In genomic region chr1:24426738-24427468, GRCh38 we compare ENCODE assay signal across 18 cellular contexts. TPM values are rescaled to one million over a fixed set of nuclear protein-coding genes. Genes with fewer than 3 reads are reported as not detected.
DNase-seq lines count a peak whose midpoint lies in the region; ATAC-seq and TF ChIP-seq lines count a peak whose summit lies in the region.
"Had no signal": no experiment of that assay in that cellular context is flagged by ENCODE, and none has a peak within 500 bp of the region (broad histone marks: within the 10 kb centered on the region; RNA-seq: fewer than 3 reads in every experiment).

No MANE protein-coding gene starts in this region.

- DNase-seq in NCI-H2107 (lab: John Stamatoyannopoulos, UW) (peak; percentile 41), NCI-H2107 treated with DMSO at 0.1 percent for 48 hours (lab: John Stamatoyannopoulos, UW; ENCODE audit: unreplicated experiment) (no peak), NCI-H524 (lab: John Stamatoyannopoulos, UW) (peak; percentile 29 to 67), heart left ventricle (no peak), endodermal cell (no peak), AML-193 (lab: John Stamatoyannopoulos, UW) (no peak)
- DNase-seq in CD8-positive, alpha-beta T cell = no peak
- no peak for DNase-seq in effector memory CD8-positive, alpha-beta T cell
- DNase-seq: GDM1; H9; MV-4-11; NCI-H1694; NCI-H2171 treated with DMSO at 0.1 percent for 48 hours; NK-92 treated with Interleukin-12 subunit alpha and Interleukin-12 subunit beta, amount 100 ng/mL, for 24 hours; OCI-M1; RPMI8226 had no signal

- ATAC-seq in CD8-positive, alpha-beta T cell = no peak
- ATAC-seq in heart left ventricle = peak; percentile 23 to 40 (median 25)
- ATAC-seq in effector memory CD8-positive, alpha-beta T cell (replicated peaks) = no peak

- peaks cover 76% of the 10 kb centered on the region for H3K36me3 Mint-ChIP-seq in CD8-positive, alpha-beta T cell
- H3K36me3 Mint-ChIP-seq in effector memory CD8-positive, alpha-beta T cell (ENCODE audit: insufficient read depth) = peaks cover 8% of the 10 kb centered on the region
- no peaks in the 10 kb centered on the region for H3K36me3 Mint-ChIP-seq in endodermal cell (ENCODE audit: low read depth)

- peaks cover 11% of the 10 kb centered on the region for H3K4me1 ChIP-seq in CD8-positive, alpha-beta T cell (ENCODE audit: insufficient read depth, low read length)
- peaks cover 0 to 28% (median 13%) of the 10 kb centered on the region in 12 donors for H3K4me1 ChIP-seq in heart left ventricle
- peaks cover 5% of the 10 kb centered on the region for H3K4me1 ChIP-seq in endodermal cell (ENCODE audit: control insufficient read depth, insufficient read depth, low read length)
- H3K4me1 ChIP-seq: SJSA1 had no signal

- no peaks in the 10 kb centered on the region for H3K27me3 ChIP-seq in CD8-positive, alpha-beta T cell (ENCODE audit: insufficient read depth, low read length)
- H3K27me3 ChIP-seq in heart left ventricle (no peaks in the 10 kb centered on the region), endodermal cell (ENCODE audit: control insufficient read depth, insufficient read depth, low read length, poor library complexity, severe bottlenecking) (peaks cover 3% of the 10 kb centered on the region)
- H3K27me3 ChIP-seq: SJSA1 had no signal

- CTCF ChIA-PET in CD8-positive, alpha-beta T cell (lab: Charles Lee) = interaction anchor here (0.9 to 4.2 kb wide), 2 partner anchors 11 to 160 kb away, joined by 3 to 31 read pairs; partner anchors contain the start of gene NIPAL3

- 81 to 87% (median 85%) methylated on average over 7 of the region's 7 CpGs for WGBS in heart left ventricle, 4 donors
- 90 to 94% methylated on average over 7 of the region's 7 CpGs for WGBS in endodermal cell (ENCODE audit: insufficient coverage in 1 of 2, insufficient read length in 1 of 2), 2 experiments

- H3K27me3 Mint-ChIP-seq in CD8-positive, alpha-beta T cell (ENCODE audit: low read depth) = no peaks in the 10 kb centered on the region
- H3K27me3 Mint-ChIP-seq in effector memory CD8-positive, alpha-beta T cell = no peaks in the 10 kb centered on the region
- no peaks in the 10 kb centered on the region for H3K27me3 Mint-ChIP-seq in endodermal cell (ENCODE audit: insufficient read depth)

- no peak for TF ChIP-seq CTCF in CD8-positive, alpha-beta T cell (IDR thresholded peaks at IDR 0.05)
- no peak for TF ChIP-seq CTCF in heart left ventricle (IDR thresholded peaks at IDR 0.05)
- TF ChIP-seq CTCF in endodermal cell (conservative IDR thresholded peaks at IDR 0.05) = no peak

- H3K9ac ChIP-seq in endodermal cell (ENCODE audit: extremely low read depth, low read length, poor library complexity, severe bottlenecking) = no peak overlapping the region

- TF ChIP-seq POLR2A in heart left ventricle (IDR thresholded peaks at IDR 0.05) = no peak

- peak overlapping the region; percentile 13 for H3K27ac Mint-ChIP-seq in CD8-positive, alpha-beta T cell
- H3K27ac Mint-ChIP-seq in effector memory CD8-positive, alpha-beta T cell = no peak overlapping the region
- H3K27ac Mint-ChIP-seq in endodermal cell = no peak overlapping the region

- H3K36me3 ChIP-seq in CD8-positive, alpha-beta T cell (ENCODE audit: insufficient read depth, low read length) = peaks cover 20% of the 10 kb centered on the region
- H3K36me3 ChIP-seq in heart left ventricle = peaks cover 0 to 12% (median 5%) of the 10 kb centered on the region in 9 donors
- no peaks in the 10 kb centered on the region for H3K36me3 ChIP-seq in endodermal cell (ENCODE audit: control insufficient read depth, insufficient read depth, low read length)

- POLR2A ChIA-PET in CD8-positive, alpha-beta T cell (lab: Charles Lee) = no interaction called here

- H3K4me3 ChIP-seq in CD8-positive, alpha-beta T cell (ENCODE audit: low read depth, low read length) = no peak overlapping the region
- H3K4me3 ChIP-seq in heart left ventricle (no peak overlapping the region), endodermal cell (ENCODE audit: low read length) (no peak overlapping the region)
- H3K4me3 ChIP-seq: SJSA1 had no signal

- H3K4me3 Mint-ChIP-seq in CD8-positive, alpha-beta T cell = no peak overlapping the region
- H3K4me3 Mint-ChIP-seq in effector memory CD8-positive, alpha-beta T cell = no peak overlapping the region
- H3K4me3 Mint-ChIP-seq in endodermal cell = no peak overlapping the region
- H3K4me3 Mint-ChIP-seq: H9 had no signal

- intact Hi-C loops in CD8-positive, alpha-beta T cell (cut with DNase I, micrococcal nuclease) = no loop called here
- intact Hi-C loops in heart left ventricle (cut with DNase I) = loop anchor here in 2 of 10 donors (5.0 to 10.0 kb wide), 2 partner anchors 70 to 208 kb away; no protein-coding TSS in a partner anchor

- H3K27ac ChIP-seq in CD8-positive, alpha-beta T cell (ENCODE audit: low read depth, low read length) = no peak overlapping the region
- peak overlapping the region in 1 of 12 donors; percentile 25 for H3K27ac ChIP-seq in heart left ventricle
- H3K27ac ChIP-seq in endodermal cell (ENCODE audit: low read depth, low read length) = no peak overlapping the region
- H3K27ac ChIP-seq: C4-2B, SJSA1 had no signal

- peaks cover 66% of the 10 kb centered on the region for H3K4me1 Mint-ChIP-seq in CD8-positive, alpha-beta T cell (ENCODE audit: low read depth)
- H3K4me1 Mint-ChIP-seq in effector memory CD8-positive, alpha-beta T cell (ENCODE audit: low read depth in 2 of 2) = peaks cover 21 to 34% of the 10 kb centered on the region in 2 donors
- peaks cover 13% of the 10 kb centered on the region for H3K4me1 Mint-ChIP-seq in endodermal cell

- H3K9me3 ChIP-seq in CD8-positive, alpha-beta T cell (ENCODE audit: low read length) = no peaks in the 10 kb centered on the region
- H3K9me3 ChIP-seq in heart left ventricle (no peaks in the 10 kb centered on the region), endodermal cell (ENCODE audit: control insufficient read depth, low read length) (no peaks in the 10 kb centered on the region)
- H3K9me3 ChIP-seq: SJSA1 had no signal

- H3K9me3 Mint-ChIP-seq in CD8-positive, alpha-beta T cell = no peaks in the 10 kb centered on the region
- H3K9me3 Mint-ChIP-seq in effector memory CD8-positive, alpha-beta T cell = no peaks in the 10 kb centered on the region
- no peaks in the 10 kb centered on the region for H3K9me3 Mint-ChIP-seq in endodermal cell
- H3K9me3 Mint-ChIP-seq: H9 had no signal

RNA-seq across cellular contexts. Expression of gene NIPAL3, which starts 11.3 kb away (rescaled TPM):
- total RNA-seq in CD8-positive, alpha-beta T cell = 10 to 100 TPM; 22.3 to 22.7 TPM
- 10 to 100 TPM; 24.7 to 48.3 (median 29.7) TPM for total RNA-seq in heart left ventricle
- polyA plus RNA-seq in heart left ventricle = 10 to 100 TPM in 1 of 2 donors, 1 to 10 TPM in 1; 9.8 to 15.9 TPM
- 1 to 10 TPM; 4.7 to 5.5 TPM for total RNA-seq in endodermal cell
- 7.9 TPM for polyA plus RNA-seq in endodermal cell (2013, experiment 1 of 2)
- polyA plus RNA-seq in endodermal cell (2013, experiment 2 of 2) = 7.4 TPM

RNA-seq across cellular contexts. Expression of gene STPG1, which starts 13.3 kb away (rescaled TPM):
- 1 to 10 TPM; 2.0 to 2.4 TPM for total RNA-seq in CD8-positive, alpha-beta T cell
- total RNA-seq in heart left ventricle (1 to 10 TPM; 3.8 to 6.9 (median 4.8) TPM), endodermal cell (10 to 100 TPM; 16.6 to 16.9 TPM)
- 1 to 10 TPM; 4.5 to 5.2 TPM for polyA plus RNA-seq in heart left ventricle
- polyA plus RNA-seq in endodermal cell (2013, experiment 1 of 2) = 8.8 TPM
- polyA plus RNA-seq in endodermal cell (2013, experiment 2 of 2) = 9.5 TPM

Comparison
In these comparisons a context has a peak if more than half of its experiments do, and no peak if none do; other contexts are left out.
1. DNase-seq: peak in NCI-H2107 (single experiment) and NCI-H524 (2 of 2); none in NCI-H2107 treated with DMSO at 0.1 percent for 48 hours (single experiment), CD8-positive, alpha-beta T cell (0 of 7), heart left ventricle (0 of 5), effector memory CD8-positive, alpha-beta T cell (0 of 3), endodermal cell (single experiment) and AML-193 (0 of 2).
2. ATAC-seq: peak in heart left ventricle (4 of 4); none in CD8-positive, alpha-beta T cell (single experiment) and effector memory CD8-positive, alpha-beta T cell (single experiment).